In the genomic region with DNA sequence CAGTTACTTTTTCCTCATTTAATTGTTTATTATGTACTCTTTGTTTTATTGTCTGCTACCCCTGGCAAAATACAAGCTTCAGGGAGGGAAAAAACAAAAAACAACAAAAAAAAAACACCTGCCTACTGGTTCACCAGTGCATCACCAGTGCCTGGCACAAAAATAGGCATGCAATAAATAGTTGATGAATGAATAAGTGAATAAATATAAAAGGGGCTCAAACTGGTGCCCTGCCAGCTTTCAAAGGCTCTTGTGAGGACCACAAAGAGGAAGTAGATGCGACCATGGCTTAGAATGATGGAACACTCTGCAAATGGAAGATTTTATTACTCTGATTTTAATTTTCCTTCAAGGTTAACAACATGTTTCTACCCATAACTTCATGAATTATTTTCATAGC, we compare ENCODE assay signal across 1 cellular context.
TF ChIP-seq lines count a peak whose summit lies in the region.

No MANE protein-coding gene starts in this region.

TF ChIP-seq in GM23338, 12 proteins besides CTCF, POLR2A, EP300 and RAD21 (continued from another document):
- TF ChIP-seq ZNF462 (CRISPR knock-in tag; IDR thresholded peaks at IDR 0.05) (no peak), ETS1 (IDR thresholded peaks at IDR 0.05) (no peak), ZNF114 (CRISPR knock-in tag; IDR thresholded peaks at IDR 0.05) (no peak), NANOG (IDR thresholded peaks at IDR 0.05; ENCODE audit: borderline replicate concordance) (no peak), ZNF331 (CRISPR knock-in tag; IDR thresholded peaks at IDR 0.05; ENCODE audit: low read depth) (no peak), STAT1 (IDR thresholded peaks at IDR 0.05; ENCODE audit: unreplicated experiment) (no peak), POLR2AphosphoS5 (IDR thresholded peaks at IDR 0.05; ENCODE audit: low read depth) (no peak), JUNB (IDR thresholded peaks at IDR 0.05; ENCODE audit: unreplicated experiment) (no peak), CREB1 (CRISPR knock-in tag; IDR thresholded peaks at IDR 0.05; ENCODE audit: low read depth) (no peak), EZH2phosphoT487 (IDR thresholded peaks at IDR 0.05; ENCODE audit: unreplicated experiment) (no peak)
- TF ChIP-seq, protein P1, sequence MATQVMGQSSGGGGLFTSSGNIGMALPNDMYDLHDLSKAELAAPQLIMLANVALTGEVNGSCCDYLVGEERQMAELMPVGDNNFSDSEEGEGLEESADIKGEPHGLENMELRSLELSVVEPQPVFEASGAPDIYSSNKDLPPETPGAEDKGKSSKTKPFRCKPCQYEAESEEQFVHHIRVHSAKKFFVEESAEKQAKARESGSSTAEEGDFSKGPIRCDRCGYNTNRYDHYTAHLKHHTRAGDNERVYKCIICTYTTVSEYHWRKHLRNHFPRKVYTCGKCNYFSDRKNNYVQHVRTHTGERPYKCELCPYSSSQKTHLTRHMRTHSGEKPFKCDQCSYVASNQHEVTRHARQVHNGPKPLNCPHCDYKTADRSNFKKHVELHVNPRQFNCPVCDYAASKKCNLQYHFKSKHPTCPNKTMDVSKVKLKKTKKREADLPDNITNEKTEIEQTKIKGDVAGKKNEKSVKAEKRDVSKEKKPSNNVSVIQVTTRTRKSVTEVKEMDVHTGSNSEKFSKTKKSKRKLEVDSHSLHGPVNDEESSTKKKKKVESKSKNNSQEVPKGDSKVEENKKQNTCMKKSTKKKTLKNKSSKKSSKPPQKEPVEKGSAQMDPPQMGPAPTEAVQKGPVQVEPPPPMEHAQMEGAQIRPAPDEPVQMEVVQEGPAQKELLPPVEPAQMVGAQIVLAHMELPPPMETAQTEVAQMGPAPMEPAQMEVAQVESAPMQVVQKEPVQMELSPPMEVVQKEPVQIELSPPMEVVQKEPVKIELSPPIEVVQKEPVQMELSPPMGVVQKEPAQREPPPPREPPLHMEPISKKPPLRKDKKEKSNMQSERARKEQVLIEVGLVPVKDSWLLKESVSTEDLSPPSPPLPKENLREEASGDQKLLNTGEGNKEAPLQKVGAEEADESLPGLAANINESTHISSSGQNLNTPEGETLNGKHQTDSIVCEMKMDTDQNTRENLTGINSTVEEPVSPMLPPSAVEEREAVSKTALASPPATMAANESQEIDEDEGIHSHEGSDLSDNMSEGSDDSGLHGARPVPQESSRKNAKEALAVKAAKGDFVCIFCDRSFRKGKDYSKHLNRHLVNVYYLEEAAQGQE (IDR thresholded peaks at IDR 0.05; ENCODE audit: unreplicated experiment): no peak
